In genomic region chr1:31815752-31816484, GRCh38 we compare ENCODE assay signal across 8 cellular contexts. TPM values are rescaled to one million over a fixed set of nuclear protein-coding genes. Genes with fewer than 3 reads are reported as not detected.
DNase-seq lines count a peak whose midpoint lies in the region; ATAC-seq, FAIRE-seq and TF ChIP-seq lines count a peak whose summit lies in the region.

Gene SPOCD1 (minus strand): TSS chr1:31816022. CDS start chr1:31815333, 689 bp downstream.

- peak within 1 kb of the TSS; percentile 14; the same call in 1 of the 2 replicates for H3K9ac ChIP-seq in HepG2 (ENCODE audit: insufficient read depth, low read depth, low read length)

- FAIRE-seq in HepG2 (lab: Jason Lieb, UNC) = peak; percentile 82

- in situ Hi-C loops in HepG2 (cut with HindIII; ENCODE audit: extremely low pct_ligation_motif_present, low pct_unique_long_range_greater_than_20kb) = loop anchor here (5.0 kb wide), 1 partner anchor 141 kb away; no protein-coding TSS in a partner anchor

- no peaks in the 10 kb centered on the region for H3K79me2 ChIP-seq in HepG2 (ENCODE audit: insufficient read depth, low read length)

- peaks cover 10% of the 10 kb centered on the region for H3K4me1 ChIP-seq in HepG2 (ENCODE audit: insufficient read depth, low read length)

- CTCF ChIA-PET in HepG2 (lab: Yijun Ruan, JAX; ENCODE audit: low intra/inter-chr PET ratio, low total read pairs) = interaction anchor here (3.0 kb wide), 1 partner anchor 148 kb away, joined by 30 read pairs; no protein-coding TSS in a partner anchor

- intact Hi-C loops in HepG2 (cut with micrococcal nuclease; ENCODE audit: unreplicated experiment) = loop anchor here (1.0 kb wide), 1 partner anchor 148 kb away; no protein-coding TSS in a partner anchor

- no peak within 1 kb of the TSS for H3K27ac ChIP-seq in HepG2 (ENCODE audit: extremely low read length, insufficient read depth, low read length)

- H3K9me3 ChIP-seq in HepG2 (ENCODE audit: low read length) = no peaks in the 10 kb centered on the region

- DNase-seq in NCI-H1092 (lab: John Stamatoyannopoulos, UW) = peak; percentile 11
- no peak for DNase-seq in NCI-H1092 treated with DMSO at 0.1 percent for 48 hours (lab: John Stamatoyannopoulos, UW)
- peak; percentile 69 for DNase-seq in NCI-H226
- peak; percentile 81 to 90 for DNase-seq in activated CD4-positive, alpha-beta T cell treated with anti-CD3 and anti-CD28 coated beads for 4 hours
- DNase-seq in dedifferentiated amniotic fluid mesenchymal stem cell (ENCODE audit: extremely low spot score) = peak; percentile 70
- peak; percentile 85 for DNase-seq in HepG2 (ENCODE audit: low spot score)
- peak; percentile 57 for DNase-seq in stimulated activated CD8-positive, alpha-beta memory T cell treated with anti-CD3 and anti-CD28 coated beads, Interleukin-12 subunit alpha, Interleukin-12 subunit beta, amount 100 ng/mL, for 1 hour (ENCODE audit: low read depth)

- WGBS in HepG2 (ENCODE audit: low lambda C conversion rate) = 7% methylated on average over 9 of the region's 23 CpGs

- ATAC-seq in HepG2 = peak; percentile 82
- no peak for ATAC-seq in GM19455 (IDR thresholded peaks at IDR 0.05; ENCODE audit: unreplicated experiment)

- no peaks in the 10 kb centered on the region for H3K36me3 ChIP-seq in HepG2 (replicated peaks in 1 of 2; ENCODE audit: control insufficient read depth in 1 of 2, insufficient read depth in 2 of 2, low read length in 2 of 2)

- peak; percentile 89 for TF ChIP-seq RAD21 in HepG2 (CRISPR knock-in tag; IDR thresholded peaks at IDR 0.05)

- peaks cover 0 to 16% of the 10 kb centered on the region in 2 experiments; a peak in 1 of 5 replicates for H3K27me3 ChIP-seq in HepG2 (ENCODE audit: control insufficient read depth in 1 of 2, insufficient read depth in 2 of 2, low read length in 2 of 2)

- POLR2A ChIA-PET in HepG2 (lab: Yijun Ruan, JAX) = interaction anchor here (0.6 to 1.3 kb wide), 4 partner anchors 16 to 148 kb away, joined by 3 to 4 read pairs (median 3); no protein-coding TSS in a partner anchor

- no peak within 1 kb of the TSS for H2AFZ ChIP-seq in HepG2 (ENCODE audit: low read length)

- TF ChIP-seq EP300 in HepG2 (IDR thresholded peaks at IDR 0.05; ENCODE audit: low read depth in 2 of 2, low read length in 2 of 2) = no peak
- 0 out of 2 replicates have a peak, but pooled peaks have one; percentile 13 for TF ChIP-seq EP300 in HepG2 (CRISPR knock-in tag; IDR thresholded peaks at IDR 0.05; ENCODE audit: borderline replicate concordance)

- peak within 1 kb of the TSS; percentile 29 to 67 (median 31); a peak in 5 of 6 replicates for H3K4me3 ChIP-seq in HepG2 (replicated peaks in 1 of 3; ENCODE audit: insufficient read depth in 1 of 3, low read depth in 2 of 3, low read length in 3 of 3)

- peak within 1 kb of the TSS; percentile 90 for H3K4me2 ChIP-seq in HepG2 (ENCODE audit: low read depth, low read length)

- TF ChIP-seq CTCF in HepG2 (CRISPR knock-in tag; IDR thresholded peaks at IDR 0.05) = peak; percentile 97

- H4K20me1 ChIP-seq in HepG2 (ENCODE audit: insufficient read depth, low read length) = no peaks in the 10 kb centered on the region

- no peak for TF ChIP-seq POLR2A in HepG2 (IDR thresholded peaks at IDR 0.05; ENCODE audit: insufficient read depth in 1 of 2, low read depth in 2 of 2, low read length in 2 of 2)

- BruUV-seq in HepG2 (replicated peaks; lab: Mats Ljungman, UMichigan) = no TSS peak

TF ChIP-seq in HepG2, 621 proteins besides CTCF, POLR2A, EP300 and RAD21 (continues in another document):
- TF ChIP-seq JUND (CRISPR knock-in tag; IDR thresholded peaks at IDR 0.05) (no peak), IKZF1 (IDR thresholded peaks at IDR 0.05) (no peak), NCOA1 (CRISPR knock-in tag; IDR thresholded peaks at IDR 0.05) (no peak), EEA1 (CRISPR knock-in tag; IDR thresholded peaks at IDR 0.05; ENCODE audit: borderline replicate concordance) (no peak), ZNF605 (CRISPR knock-in tag; IDR thresholded peaks at IDR 0.05) (no peak), ZNF276 (CRISPR knock-in tag; IDR thresholded peaks at IDR 0.05; ENCODE audit: low read depth) (no peak), CBX5 (CRISPR knock-in tag; IDR thresholded peaks at IDR 0.05; ENCODE audit: borderline replicate concordance) (no peak; the same call in 1 of the 2 replicates), ZSCAN5A (CRISPR knock-in tag; IDR thresholded peaks at IDR 0.05; ENCODE audit: borderline replicate concordance) (no peak), ZNF777 (CRISPR knock-in tag; IDR thresholded peaks at IDR 0.05) (no peak), ZNF292 (CRISPR knock-in tag; IDR thresholded peaks at IDR 0.05; ENCODE audit: borderline replicate concordance, low read depth) (peak; percentile 54; the same call in 1 of the 2 replicates), BORCS8-MEF2B (CRISPR knock-in tag; IDR thresholded peaks at IDR 0.05) (peak; percentile 54; the same call in 1 of the 2 replicates), ZNF704 (CRISPR knock-in tag; IDR thresholded peaks at IDR 0.05; ENCODE audit: borderline replicate concordance) (no peak), ZFP36L1 (CRISPR knock-in tag; IDR thresholded peaks at IDR 0.05) (no peak), ZNF839 (CRISPR knock-in tag; IDR thresholded peaks at IDR 0.05; ENCODE audit: borderline replicate concordance) (no peak), KAT7 (CRISPR knock-in tag; IDR thresholded peaks at IDR 0.05; ENCODE audit: borderline replicate concordance) (no peak), ZFP36L2 (CRISPR knock-in tag; IDR thresholded peaks at IDR 0.05) (no peak), KLF16 (CRISPR knock-in tag; IDR thresholded peaks at IDR 0.05) (no peak)

RNA-seq across cellular contexts. Expression of gene SPOCD1, which starts in this region (rescaled TPM):
- total RNA-seq in HepG2 (2016; rRNA removed; fragmentation: Illumina TruSeq; extraction: Trizol) = 0.08 and 0.24 TPM in 2 replicates
- total RNA-seq in HepG2 (2016; cell fraction: cytosol; rRNA removed; fragmentation: Illumina TruSeq; extraction: Trizol; ENCODE audit: low read depth) = not detected in 2 replicates
- total RNA-seq in HepG2 (2016; cell fraction: insoluble cytoplasmic fraction; rRNA removed; fragmentation: Illumina TruSeq; extraction: Trizol) = 0.12 and 0.15 TPM in 2 replicates
- 0.09 and 0.17 TPM in 2 replicates for total RNA-seq in HepG2 (2016; cell fraction: membrane; rRNA removed; fragmentation: Illumina TruSeq; extraction: Trizol)
- 0.09 TPM in 1 of 2 replicates, not detected in the other for total RNA-seq in HepG2 (2016; cell fraction: nucleus; rRNA removed; fragmentation: Illumina TruSeq; extraction: Trizol)
- polyA plus RNA-seq in HepG2 (2011; rRNA removed) = 0.26 and 0.29 TPM in 2 replicates
- polyA plus RNA-seq in HepG2 (2011; cell fraction: cytosol; rRNA removed) = 0.09 and 0.24 TPM in 2 replicates
- polyA plus RNA-seq in HepG2 (2011; cell fraction: nucleus; rRNA removed) = 0.57 and 0.74 TPM in 2 replicates
- polyA plus RNA-seq in HepG2 (2012) = 0.07 and 0.09 TPM in 2 replicates
- polyA plus RNA-seq in HepG2 (2016; cell fraction: cytosol; fragmentation: Illumina TruSeq; extraction: Trizol; ENCODE audit: low read depth) = not detected in 2 replicates
- polyA plus RNA-seq in HepG2 (2016; cell fraction: insoluble cytoplasmic fraction; fragmentation: Illumina TruSeq; extraction: Trizol; ENCODE audit: low read depth) = 0.24 TPM in 1 of 2 replicates, not detected in the other
- polyA plus RNA-seq in HepG2 (2016; cell fraction: membrane; fragmentation: Illumina TruSeq; extraction: Trizol; ENCODE audit: low read depth) = 0.12 TPM in 1 of 2 replicates, not detected in the other
- 0.65 and 1.1 TPM in 2 replicates for polyA plus RNA-seq in HepG2 (2016; cell fraction: nucleus; fragmentation: Illumina TruSeq; extraction: Trizol; ENCODE audit: insufficient read depth, low read depth)
- polyA minus RNA-seq in HepG2 (2011; rRNA and poly(A)+ RNA removed; ENCODE audit: low replicate concordance) = 1.4 and 1.6 TPM in 2 replicates
- not detected in 2 replicates for polyA minus RNA-seq in HepG2 (2011; cell fraction: cytosol; rRNA and poly(A)+ RNA removed)
- not detected in 2 replicates for polyA minus RNA-seq in HepG2 (2011; cell fraction: nucleus; rRNA and poly(A)+ RNA removed)
